ENCODE assay signal across 18 cellular contexts in the genomic region with DNA sequence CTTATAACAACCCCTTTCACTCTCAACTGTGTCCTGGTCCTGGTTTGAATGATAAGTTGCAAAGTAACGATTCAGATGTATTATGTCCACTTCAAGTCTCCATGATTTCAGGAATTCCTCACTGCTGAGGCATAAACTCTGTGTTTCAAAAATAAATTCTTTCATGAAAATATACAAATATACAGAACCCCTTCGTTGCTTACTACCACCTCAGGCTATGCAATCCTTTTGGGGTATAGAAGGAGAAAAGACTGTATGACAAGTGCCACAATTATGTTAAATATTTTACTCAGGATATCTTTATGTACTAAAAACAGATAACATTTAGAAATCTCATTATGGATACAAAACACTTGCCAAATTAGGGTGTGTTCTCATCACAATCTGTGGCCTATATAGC.
DNase-seq lines count a peak whose midpoint lies in the region; FAIRE-seq lines count a peak whose summit lies in the region.
"Had no signal": no experiment of that assay in that cellular context is flagged by ENCODE, and none has a peak within 500 bp of the region (broad histone marks: within the 10 kb centered on the region; RNA-seq: fewer than 3 reads in every experiment).

No MANE protein-coding gene starts in this region.

- FAIRE-seq in frontal cortex (lab: Jason Lieb, UNC), result no peak
- FAIRE-seq: G401.6, GM12892, GM18507, HTR-8/SVneo had no signal

- intact Hi-C loops in posterior cingulate gyrus (cut with DNase I), result no loop called here

- peak; percentile 81 for DNase-seq in EL
- DNase-seq in HS-5 (ENCODE audit: low read depth), result peak; percentile 8
- DNase-seq in amniotic epithelial cell (ENCODE audit: low read depth), result peak; percentile 40
- DNase-seq in iris pigment epithelial cell (ENCODE audit: low read depth), result peak; percentile 24
- DNase-seq in Ammon's horn (ENCODE audit: low spot score), result no peak
- no peak for DNase-seq in posterior cingulate gyrus
- DNase-seq in frontal cortex (ENCODE audit: low spot score in 2 of 2), result no peak
- no peak for DNase-seq in NCI-H1436 treated with DMSO at 0.1 percent for 48 hours (lab: John Stamatoyannopoulos, UW)
- DNase-seq: 8988T; Calu3; CD8-positive, alpha-beta T cell; DMS79 treated with DMSO at 0.1 percent for 48 hours; GM23248; KBM-7 had no signal

Comparison
In these comparisons a context has a peak if more than half of its experiments do, and no peak if none do; other contexts are left out.
1. DNase-seq: peak in EL (single experiment), HS-5 (single experiment), amniotic epithelial cell (single experiment) and iris pigment epithelial cell (single experiment); none in Ammon's horn (single experiment), posterior cingulate gyrus (0 of 10), frontal cortex (0 of 2) and NCI-H1436 treated with DMSO at 0.1 percent for 48 hours (single experiment).